In the genomic region with DNA sequence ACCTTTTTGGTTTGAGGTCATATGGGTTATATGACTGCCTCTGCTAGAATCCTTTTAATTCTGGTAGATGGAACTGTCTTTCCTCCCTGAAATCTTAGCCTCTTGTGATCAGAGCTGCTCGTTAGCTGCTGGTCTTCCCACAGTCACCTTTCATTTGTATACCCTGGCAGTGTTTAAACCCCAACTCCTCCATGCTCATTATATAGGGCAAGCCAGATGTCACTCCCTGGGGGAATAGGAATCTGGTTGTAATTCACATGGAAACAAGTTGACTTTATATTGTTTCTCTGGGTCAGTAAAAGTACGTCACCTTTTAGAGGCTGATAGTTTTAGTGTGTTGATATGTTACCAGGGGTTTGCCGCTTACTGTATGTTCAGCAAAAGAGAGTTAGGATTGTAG, we compare ENCODE assay signal across 1 cellular context.
TF ChIP-seq lines count a peak whose summit lies in the region.

No MANE protein-coding gene starts in this region.

TF ChIP-seq in HEK293, 187 proteins besides CTCF, POLR2A, EP300 and RAD21 (continued from another document and continues in another):
- TF ChIP-seq, protein P1, sequence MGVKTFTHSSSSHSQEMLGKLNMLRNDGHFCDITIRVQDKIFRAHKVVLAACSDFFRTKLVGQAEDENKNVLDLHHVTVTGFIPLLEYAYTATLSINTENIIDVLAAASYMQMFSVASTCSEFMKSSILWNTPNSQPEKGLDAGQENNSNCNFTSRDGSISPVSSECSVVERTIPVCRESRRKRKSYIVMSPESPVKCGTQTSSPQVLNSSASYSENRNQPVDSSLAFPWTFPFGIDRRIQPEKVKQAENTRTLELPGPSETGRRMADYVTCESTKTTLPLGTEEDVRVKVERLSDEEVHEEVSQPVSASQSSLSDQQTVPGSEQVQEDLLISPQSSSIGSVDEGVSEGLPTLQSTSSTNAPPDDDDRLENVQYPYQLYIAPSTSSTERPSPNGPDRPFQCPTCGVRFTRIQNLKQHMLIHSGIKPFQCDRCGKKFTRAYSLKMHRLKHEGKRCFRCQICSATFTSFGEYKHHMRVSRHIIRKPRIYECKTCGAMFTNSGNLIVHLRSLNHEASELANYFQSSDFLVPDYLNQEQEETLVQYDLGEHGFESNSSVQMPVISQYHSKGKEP (tag by site-specific recombination; IDR thresholded peaks at IDR 0.05), result peak; percentile 28
- TF ChIP-seq, protein P2, sequence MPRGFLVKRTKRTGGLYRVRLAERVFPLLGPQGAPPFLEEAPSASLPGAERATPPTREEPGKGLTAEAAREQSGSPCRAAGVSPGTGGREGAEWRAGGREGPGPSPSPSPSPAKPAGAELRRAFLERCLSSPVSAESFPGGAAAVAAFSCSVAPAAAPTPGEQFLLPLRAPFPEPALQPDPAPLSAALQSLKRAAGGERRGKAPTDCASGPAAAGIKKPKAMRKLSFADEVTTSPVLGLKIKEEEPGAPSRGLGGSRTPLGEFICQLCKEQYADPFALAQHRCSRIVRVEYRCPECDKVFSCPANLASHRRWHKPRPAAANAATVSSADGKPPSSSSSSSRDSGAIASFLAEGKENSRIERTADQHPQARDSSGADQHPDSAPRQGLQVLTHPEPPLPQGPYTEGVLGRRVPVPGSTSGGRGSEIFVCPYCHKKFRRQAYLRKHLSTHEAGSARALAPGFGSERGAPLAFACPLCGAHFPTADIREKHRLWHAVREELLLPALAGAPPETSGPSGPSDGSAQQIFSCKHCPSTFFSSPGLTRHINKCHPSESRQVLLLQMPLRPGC (tag by site-specific recombination; IDR thresholded peaks at IDR 0.05), result no peak
- no peak for TF ChIP-seq ZEB2 (tag by site-specific recombination; IDR thresholded peaks at IDR 0.05)
- TF ChIP-seq ZNF266 (tag by site-specific recombination; IDR thresholded peaks at IDR 0.05; ENCODE audit: low read depth), result no peak
- no peak; the same call in 1 of the 2 replicates for TF ChIP-seq MZF1 (tag by site-specific recombination; IDR thresholded peaks at IDR 0.05; ENCODE audit: borderline replicate concordance)
- no peak for TF ChIP-seq ZNF214 (tag by site-specific recombination; IDR thresholded peaks at IDR 0.05; ENCODE audit: borderline replicate concordance)
- TF ChIP-seq ZNF521 (tag by site-specific recombination; IDR thresholded peaks at IDR 0.05), result no peak
- TF ChIP-seq SCRT2 (tag by site-specific recombination; IDR thresholded peaks at IDR 0.05), result 0 out of 2 replicates have a peak, but pooled peaks have one; percentile 6
- TF ChIP-seq KLF16 (tag by site-specific recombination; IDR thresholded peaks at IDR 0.05), result no peak
- TF ChIP-seq ZNF792 (tag by site-specific recombination; IDR thresholded peaks at IDR 0.05), result no peak
- TF ChIP-seq SP2 (tag by site-specific recombination; IDR thresholded peaks at IDR 0.05), result no peak
- no peak for TF ChIP-seq ZNF350 (tag by site-specific recombination; IDR thresholded peaks at IDR 0.05)
- TF ChIP-seq, protein P3, sequence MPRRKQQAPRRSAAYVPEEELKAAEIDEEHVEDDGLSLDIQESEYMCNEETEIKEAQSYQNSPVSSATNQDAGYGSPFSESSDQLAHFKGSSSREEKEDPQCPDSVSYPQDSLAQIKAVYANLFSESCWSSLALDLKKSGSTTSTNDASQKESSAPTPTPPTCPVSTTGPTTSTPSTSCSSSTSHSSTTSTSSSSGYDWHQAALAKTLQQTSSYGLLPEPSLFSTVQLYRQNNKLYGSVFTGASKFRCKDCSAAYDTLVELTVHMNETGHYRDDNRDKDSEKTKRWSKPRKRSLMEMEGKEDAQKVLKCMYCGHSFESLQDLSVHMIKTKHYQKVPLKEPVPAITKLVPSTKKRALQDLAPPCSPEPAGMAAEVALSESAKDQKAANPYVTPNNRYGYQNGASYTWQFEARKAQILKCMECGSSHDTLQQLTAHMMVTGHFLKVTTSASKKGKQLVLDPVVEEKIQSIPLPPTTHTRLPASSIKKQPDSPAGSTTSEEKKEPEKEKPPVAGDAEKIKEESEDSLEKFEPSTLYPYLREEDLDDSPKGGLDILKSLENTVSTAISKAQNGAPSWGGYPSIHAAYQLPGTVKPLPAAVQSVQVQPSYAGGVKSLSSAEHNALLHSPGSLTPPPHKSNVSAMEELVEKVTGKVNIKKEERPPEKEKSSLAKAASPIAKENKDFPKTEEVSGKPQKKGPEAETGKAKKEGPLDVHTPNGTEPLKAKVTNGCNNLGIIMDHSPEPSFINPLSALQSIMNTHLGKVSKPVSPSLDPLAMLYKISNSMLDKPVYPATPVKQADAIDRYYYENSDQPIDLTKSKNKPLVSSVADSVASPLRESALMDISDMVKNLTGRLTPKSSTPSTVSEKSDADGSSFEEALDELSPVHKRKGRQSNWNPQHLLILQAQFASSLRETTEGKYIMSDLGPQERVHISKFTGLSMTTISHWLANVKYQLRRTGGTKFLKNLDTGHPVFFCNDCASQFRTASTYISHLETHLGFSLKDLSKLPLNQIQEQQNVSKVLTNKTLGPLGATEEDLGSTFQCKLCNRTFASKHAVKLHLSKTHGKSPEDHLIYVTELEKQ (tag by site-specific recombination; IDR thresholded peaks at IDR 0.05; ENCODE audit: borderline replicate concordance), result peak; percentile 29; the same call in 1 of the 2 replicates
- TF ChIP-seq ZNF707 (tag by site-specific recombination; IDR thresholded peaks at IDR 0.05), result no peak
- no peak for TF ChIP-seq ZNF175 (tag by site-specific recombination; IDR thresholded peaks at IDR 0.05)
- TF ChIP-seq, protein P4, sequence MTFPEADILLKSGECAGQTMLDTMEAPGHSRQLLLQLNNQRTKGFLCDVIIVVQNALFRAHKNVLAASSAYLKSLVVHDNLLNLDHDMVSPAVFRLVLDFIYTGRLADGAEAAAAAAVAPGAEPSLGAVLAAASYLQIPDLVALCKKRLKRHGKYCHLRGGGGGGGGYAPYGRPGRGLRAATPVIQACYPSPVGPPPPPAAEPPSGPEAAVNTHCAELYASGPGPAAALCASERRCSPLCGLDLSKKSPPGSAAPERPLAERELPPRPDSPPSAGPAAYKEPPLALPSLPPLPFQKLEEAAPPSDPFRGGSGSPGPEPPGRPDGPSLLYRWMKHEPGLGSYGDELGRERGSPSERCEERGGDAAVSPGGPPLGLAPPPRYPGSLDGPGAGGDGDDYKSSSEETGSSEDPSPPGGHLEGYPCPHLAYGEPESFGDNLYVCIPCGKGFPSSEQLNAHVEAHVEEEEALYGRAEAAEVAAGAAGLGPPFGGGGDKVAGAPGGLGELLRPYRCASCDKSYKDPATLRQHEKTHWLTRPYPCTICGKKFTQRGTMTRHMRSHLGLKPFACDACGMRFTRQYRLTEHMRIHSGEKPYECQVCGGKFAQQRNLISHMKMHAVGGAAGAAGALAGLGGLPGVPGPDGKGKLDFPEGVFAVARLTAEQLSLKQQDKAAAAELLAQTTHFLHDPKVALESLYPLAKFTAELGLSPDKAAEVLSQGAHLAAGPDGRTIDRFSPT (tag by site-specific recombination; IDR thresholded peaks at IDR 0.05), result no peak
- TF ChIP-seq ZNF701 (tag by site-specific recombination; IDR thresholded peaks at IDR 0.05), result no peak
- no peak for TF ChIP-seq ZNF658 (tag by site-specific recombination; IDR thresholded peaks at IDR 0.05)
- no peak for TF ChIP-seq ZFP3 (tag by site-specific recombination; IDR thresholded peaks at IDR 0.05; ENCODE audit: low read depth)
- TF ChIP-seq, protein P5, sequence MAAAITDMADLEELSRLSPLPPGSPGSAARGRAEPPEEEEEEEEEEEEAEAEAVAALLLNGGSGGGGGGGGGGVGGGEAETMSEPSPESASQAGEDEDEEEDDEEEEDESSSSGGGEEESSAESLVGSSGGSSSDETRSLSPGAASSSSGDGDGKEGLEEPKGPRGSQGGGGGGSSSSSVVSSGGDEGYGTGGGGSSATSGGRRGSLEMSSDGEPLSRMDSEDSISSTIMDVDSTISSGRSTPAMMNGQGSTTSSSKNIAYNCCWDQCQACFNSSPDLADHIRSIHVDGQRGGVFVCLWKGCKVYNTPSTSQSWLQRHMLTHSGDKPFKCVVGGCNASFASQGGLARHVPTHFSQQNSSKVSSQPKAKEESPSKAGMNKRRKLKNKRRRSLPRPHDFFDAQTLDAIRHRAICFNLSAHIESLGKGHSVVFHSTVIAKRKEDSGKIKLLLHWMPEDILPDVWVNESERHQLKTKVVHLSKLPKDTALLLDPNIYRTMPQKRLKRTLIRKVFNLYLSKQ (tag by site-specific recombination; IDR thresholded peaks at IDR 0.05; ENCODE audit: borderline replicate concordance), result no peak
- TF ChIP-seq ZNF112 (tag by site-specific recombination; IDR thresholded peaks at IDR 0.05), result no peak
- no peak for TF ChIP-seq YY2 (tag by site-specific recombination; IDR thresholded peaks at IDR 0.05)
- no peak for TF ChIP-seq ZNF621 (tag by site-specific recombination; IDR thresholded peaks at IDR 0.05)
- no peak for TF ChIP-seq ZNF202 (tag by site-specific recombination; IDR thresholded peaks at IDR 0.05; ENCODE audit: borderline replicate concordance)
- TF ChIP-seq ZNF747 (tag by site-specific recombination; IDR thresholded peaks at IDR 0.05), result no peak
- TF ChIP-seq ZFHX2 (tag by site-specific recombination; conservative IDR thresholded peaks at IDR 0.05), result no peak
- no peak for TF ChIP-seq ZSCAN23 (tag by site-specific recombination; IDR thresholded peaks at IDR 0.05)
- no peak for TF ChIP-seq MEIS1 (CRISPR knock-in tag; IDR thresholded peaks at IDR 0.05; ENCODE audit: borderline replicate concordance)
- no peak for TF ChIP-seq ZNF223 (tag by site-specific recombination; IDR thresholded peaks at IDR 0.05)
- TF ChIP-seq, protein P6, sequence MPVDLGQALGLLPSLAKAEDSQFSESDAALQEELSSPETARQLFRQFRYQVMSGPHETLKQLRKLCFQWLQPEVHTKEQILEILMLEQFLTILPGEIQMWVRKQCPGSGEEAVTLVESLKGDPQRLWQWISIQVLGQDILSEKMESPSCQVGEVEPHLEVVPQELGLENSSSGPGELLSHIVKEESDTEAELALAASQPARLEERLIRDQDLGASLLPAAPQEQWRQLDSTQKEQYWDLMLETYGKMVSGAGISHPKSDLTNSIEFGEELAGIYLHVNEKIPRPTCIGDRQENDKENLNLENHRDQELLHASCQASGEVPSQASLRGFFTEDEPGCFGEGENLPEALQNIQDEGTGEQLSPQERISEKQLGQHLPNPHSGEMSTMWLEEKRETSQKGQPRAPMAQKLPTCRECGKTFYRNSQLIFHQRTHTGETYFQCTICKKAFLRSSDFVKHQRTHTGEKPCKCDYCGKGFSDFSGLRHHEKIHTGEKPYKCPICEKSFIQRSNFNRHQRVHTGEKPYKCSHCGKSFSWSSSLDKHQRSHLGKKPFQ (tag by site-specific recombination; IDR thresholded peaks at IDR 0.05), result 0 out of 2 replicates have a peak, but pooled peaks have one; percentile 30
- TF ChIP-seq, protein P7, sequence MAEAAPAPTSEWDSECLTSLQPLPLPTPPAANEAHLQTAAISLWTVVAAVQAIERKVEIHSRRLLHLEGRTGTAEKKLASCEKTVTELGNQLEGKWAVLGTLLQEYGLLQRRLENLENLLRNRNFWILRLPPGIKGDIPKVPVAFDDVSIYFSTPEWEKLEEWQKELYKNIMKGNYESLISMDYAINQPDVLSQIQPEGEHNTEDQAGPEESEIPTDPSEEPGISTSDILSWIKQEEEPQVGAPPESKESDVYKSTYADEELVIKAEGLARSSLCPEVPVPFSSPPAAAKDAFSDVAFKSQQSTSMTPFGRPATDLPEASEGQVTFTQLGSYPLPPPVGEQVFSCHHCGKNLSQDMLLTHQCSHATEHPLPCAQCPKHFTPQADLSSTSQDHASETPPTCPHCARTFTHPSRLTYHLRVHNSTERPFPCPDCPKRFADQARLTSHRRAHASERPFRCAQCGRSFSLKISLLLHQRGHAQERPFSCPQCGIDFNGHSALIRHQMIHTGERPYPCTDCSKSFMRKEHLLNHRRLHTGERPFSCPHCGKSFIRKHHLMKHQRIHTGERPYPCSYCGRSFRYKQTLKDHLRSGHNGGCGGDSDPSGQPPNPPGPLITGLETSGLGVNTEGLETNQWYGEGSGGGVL (tag by site-specific recombination; IDR thresholded peaks at IDR 0.05), result no peak
- no peak for TF ChIP-seq KLF1 (tag by site-specific recombination; IDR thresholded peaks at IDR 0.05)
- TF ChIP-seq, protein P8, sequence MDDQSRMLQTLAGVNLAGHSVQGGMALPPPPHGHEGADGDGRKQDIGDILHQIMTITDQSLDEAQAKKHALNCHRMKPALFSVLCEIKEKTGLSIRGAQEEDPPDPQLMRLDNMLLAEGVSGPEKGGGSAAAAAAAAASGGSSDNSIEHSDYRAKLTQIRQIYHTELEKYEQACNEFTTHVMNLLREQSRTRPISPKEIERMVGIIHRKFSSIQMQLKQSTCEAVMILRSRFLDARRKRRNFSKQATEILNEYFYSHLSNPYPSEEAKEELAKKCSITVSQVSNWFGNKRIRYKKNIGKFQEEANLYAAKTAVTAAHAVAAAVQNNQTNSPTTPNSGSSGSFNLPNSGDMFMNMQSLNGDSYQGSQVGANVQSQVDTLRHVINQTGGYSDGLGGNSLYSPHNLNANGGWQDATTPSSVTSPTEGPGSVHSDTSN (CRISPR knock-in tag; IDR thresholded peaks at IDR 0.05), result no peak
- TF ChIP-seq, protein P9, sequence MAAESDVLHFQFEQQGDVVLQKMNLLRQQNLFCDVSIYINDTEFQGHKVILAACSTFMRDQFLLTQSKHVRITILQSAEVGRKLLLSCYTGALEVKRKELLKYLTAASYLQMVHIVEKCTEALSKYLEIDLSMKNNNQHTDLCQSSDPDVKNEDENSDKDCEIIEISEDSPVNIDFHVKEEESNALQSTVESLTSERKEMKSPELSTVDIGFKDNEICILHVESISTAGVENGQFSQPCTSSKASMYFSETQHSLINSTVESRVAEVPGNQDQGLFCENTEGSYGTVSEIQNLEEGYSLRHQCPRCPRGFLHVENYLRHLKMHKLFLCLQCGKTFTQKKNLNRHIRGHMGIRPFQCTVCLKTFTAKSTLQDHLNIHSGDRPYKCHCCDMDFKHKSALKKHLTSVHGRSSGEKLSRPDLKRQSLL (tag by site-specific recombination; IDR thresholded peaks at IDR 0.05), result no peak
- no peak for TF ChIP-seq BCL11A (tag by site-specific recombination; IDR thresholded peaks at IDR 0.05; ENCODE audit: low read depth)
- no peak for TF ChIP-seq ZNF473 (tag by site-specific recombination; IDR thresholded peaks at IDR 0.05)
- TF ChIP-seq, protein P10, sequence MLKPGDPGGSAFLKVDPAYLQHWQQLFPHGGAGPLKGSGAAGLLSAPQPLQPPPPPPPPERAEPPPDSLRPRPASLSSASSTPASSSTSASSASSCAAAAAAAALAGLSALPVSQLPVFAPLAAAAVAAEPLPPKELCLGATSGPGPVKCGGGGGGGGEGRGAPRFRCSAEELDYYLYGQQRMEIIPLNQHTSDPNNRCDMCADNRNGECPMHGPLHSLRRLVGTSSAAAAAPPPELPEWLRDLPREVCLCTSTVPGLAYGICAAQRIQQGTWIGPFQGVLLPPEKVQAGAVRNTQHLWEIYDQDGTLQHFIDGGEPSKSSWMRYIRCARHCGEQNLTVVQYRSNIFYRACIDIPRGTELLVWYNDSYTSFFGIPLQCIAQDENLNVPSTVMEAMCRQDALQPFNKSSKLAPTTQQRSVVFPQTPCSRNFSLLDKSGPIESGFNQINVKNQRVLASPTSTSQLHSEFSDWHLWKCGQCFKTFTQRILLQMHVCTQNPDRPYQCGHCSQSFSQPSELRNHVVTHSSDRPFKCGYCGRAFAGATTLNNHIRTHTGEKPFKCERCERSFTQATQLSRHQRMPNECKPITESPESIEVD (tag by site-specific recombination; IDR thresholded peaks at IDR 0.05), result peak; percentile 83
- TF ChIP-seq ZXDB (tag by site-specific recombination; IDR thresholded peaks at IDR 0.05), result no peak; the same call in 1 of the 2 replicates
- TF ChIP-seq ZNF624 (tag by site-specific recombination; IDR thresholded peaks at IDR 0.05), result no peak
- no peak for TF ChIP-seq ZNF555 (tag by site-specific recombination; conservative IDR thresholded peaks at IDR 0.05)
- no peak for TF ChIP-seq ZNF654 (tag by site-specific recombination; IDR thresholded peaks at IDR 0.05; ENCODE audit: low read depth)
- no peak for TF ChIP-seq ZBTB8A (tag by site-specific recombination; IDR thresholded peaks at IDR 0.05)
- TF ChIP-seq ZIC2 (tag by site-specific recombination; IDR thresholded peaks at IDR 0.05), result no peak
- no peak for TF ChIP-seq ZNF184 (tag by site-specific recombination; IDR thresholded peaks at IDR 0.05)
- TF ChIP-seq ZNF292 (tag by site-specific recombination; IDR thresholded peaks at IDR 0.05; ENCODE audit: borderline replicate concordance, low read depth), result no peak
- TF ChIP-seq GLI4 (tag by site-specific recombination; IDR thresholded peaks at IDR 0.05), result no peak
